19 cellular contexts compared by ENCODE assay signal in genomic region chr12:1716215-1716862, GRCh38. TPM values are rescaled to one million over a fixed set of nuclear protein-coding genes. Genes with fewer than 3 reads are reported as not detected.
DNase-seq lines count a peak whose midpoint lies in the region; ATAC-seq, FAIRE-seq and TF ChIP-seq lines count a peak whose summit lies in the region.
"Had no signal": no experiment of that assay in that cellular context is flagged by ENCODE, and none has a peak within 500 bp of the region (broad histone marks: within the 10 kb centered on the region; RNA-seq: fewer than 3 reads in every experiment).

No MANE protein-coding gene starts in this region.

- TF ChIP-seq POLR2A in HepG2 (IDR thresholded peaks at IDR 0.05; ENCODE audit: insufficient read depth in 1 of 2, low read depth in 2 of 2, low read length in 2 of 2): no peak

- peaks cover 98% of the 10 kb centered on the region for H3K79me2 ChIP-seq in HepG2 (ENCODE audit: insufficient read depth, low read length)

- no peaks in the 10 kb centered on the region for H3K36me3 ChIP-seq in liver (ENCODE audit: control insufficient read depth in 4 of 4, insufficient read depth in 3 of 4, low read depth in 1 of 4, low read length in 3 of 4)
- H3K36me3 ChIP-seq in HepG2 (replicated peaks in 1 of 2; ENCODE audit: control insufficient read depth in 1 of 2, insufficient read depth in 2 of 2, low read length in 2 of 2): peaks cover 0 to 4% of the 10 kb centered on the region in 2 experiments; a peak in 2 of 5 replicates
- H3K36me3 ChIP-seq in RWPE2 (ENCODE audit: low read depth): no peaks in the 10 kb centered on the region; the same call in none of the 2 replicates
- H3K36me3 ChIP-seq: right atrium auricular region had no signal

- no peaks in the 10 kb centered on the region for H3K27me3 Mint-ChIP-seq in MCF 10A (ENCODE audit: insufficient read depth, unreplicated experiment)
- H3K27me3 Mint-ChIP-seq: dendritic cell treated with granulocyte-macrophage colony-stimulating factor and Interleukin-4, amounts not matched to agents 40 ng/mL and 50 ng/mL, for 4 days had no signal

- BruUV-seq in HepG2 (replicated peaks; lab: Mats Ljungman, UMichigan) (no TSS peak), MCF 10A (replicated peaks; lab: Mats Ljungman, UMichigan) (no TSS peak)

- POLR2A ChIA-PET in HepG2 (lab: Yijun Ruan, JAX) (no interaction called here), MCF 10A (lab: Yijun Ruan, JAX) (interaction anchor here (0.7 to 2.0 kb wide), 3 partner anchors 19 to 450 kb away, joined by 3 to 6 read pairs (median 3); no protein-coding TSS in a partner anchor)

- H3K4me1 ChIP-seq in liver (ENCODE audit: control insufficient read depth in 4 of 4, insufficient read depth in 4 of 4, low read length in 3 of 4) (peaks cover 9 to 85% (median 58%) of the 10 kb centered on the region in 4 donors), HepG2 (ENCODE audit: insufficient read depth, low read length) (peaks cover 84% of the 10 kb centered on the region), RWPE2 (ENCODE audit: insufficient read depth, poor library complexity, severe bottlenecking) (peaks cover 12% of the 10 kb centered on the region)

- no peak overlapping the region for H3K27ac Mint-ChIP-seq in MCF 10A (ENCODE audit: low read depth, unreplicated experiment)
- no peak overlapping the region for H3K27ac Mint-ChIP-seq in activated naive CD4-positive, alpha-beta T cell treated with anti-CD3 and anti-CD28 coated beads, Interleukin-2, amount 50 U/mL, for 72 hours
- H3K27ac Mint-ChIP-seq: dendritic cell treated with granulocyte-macrophage colony-stimulating factor and Interleukin-4, amounts not matched to agents 40 ng/mL and 50 ng/mL, for 4 days; nephron progenitor cell had no signal

- in situ Hi-C loops in HepG2 (cut with HindIII; ENCODE audit: extremely low pct_ligation_motif_present, low pct_unique_long_range_greater_than_20kb): no loop called here

- H4K20me1 ChIP-seq in HepG2 (ENCODE audit: insufficient read depth, low read length): peaks cover 46% of the 10 kb centered on the region

- H3K9me3 ChIP-seq in liver (ENCODE audit: control insufficient read depth in 4 of 4, low read length in 3 of 4) (no peaks in the 10 kb centered on the region), HepG2 (ENCODE audit: low read length) (no peaks in the 10 kb centered on the region), RWPE2 (ENCODE audit: severe bottlenecking) (no peaks in the 10 kb centered on the region)

- H3K9ac ChIP-seq in liver (ENCODE audit: low read depth in 1 of 2, low read length in 2 of 2) (no peak overlapping the region), HepG2 (ENCODE audit: insufficient read depth, low read depth, low read length) (no peak overlapping the region)

- ATAC-seq in HepG2 (no peak), RWPE2 (ENCODE audit: low read depth) (peak; percentile 44; the same call in 1 of the 3 replicates)
- no peak for ATAC-seq in activated naive CD4-positive, alpha-beta T cell treated with anti-CD3 and anti-CD28 coated beads, Interleukin-2, amount 50 U/mL, for 72 hours
- ATAC-seq: esophagus mucosa had no signal

- H3K4me2 ChIP-seq in HepG2 (ENCODE audit: low read depth, low read length): no peak overlapping the region

- FAIRE-seq in HepG2 (lab: Jason Lieb, UNC) (no peak), islet of Langerhans (lab: Jason Lieb, UNC) (peak; percentile 17)
- FAIRE-seq: RCC 7860, urothelium cell line had no signal

- peaks cover 18% of the 10 kb centered on the region for H3K4me1 Mint-ChIP-seq in MCF 10A (ENCODE audit: insufficient read depth, unreplicated experiment)

- H3K27me3 ChIP-seq in liver (ENCODE audit: control insufficient read depth in 4 of 4, insufficient read depth in 4 of 4, low read length in 3 of 4) (no peaks in the 10 kb centered on the region), HepG2 (ENCODE audit: control insufficient read depth in 1 of 2, insufficient read depth in 2 of 2, low read length in 2 of 2) (no peaks in the 10 kb centered on the region), RWPE2 (ENCODE audit: insufficient read depth, poor library complexity, severe bottlenecking) (no peaks in the 10 kb centered on the region)
- H3K27me3 ChIP-seq: right atrium auricular region had no signal

- no peak overlapping the region for H2AFZ ChIP-seq in HepG2 (ENCODE audit: low read length)

- H3K9me3 Mint-ChIP-seq in MCF 10A (ENCODE audit: unreplicated experiment): no peaks in the 10 kb centered on the region
- H3K9me3 Mint-ChIP-seq in activated naive CD4-positive, alpha-beta T cell treated with anti-CD3 and anti-CD28 coated beads, Interleukin-2, amount 50 U/mL, for 72 hours: peaks cover 0 to 5% of the 10 kb centered on the region in 2 donors

- H3K4me3 ChIP-seq in liver (ENCODE audit: low read depth in 1 of 3, low read length in 3 of 3): no peak overlapping the region
- no peak overlapping the region for H3K4me3 ChIP-seq in HepG2 (replicated peaks in 1 of 3; ENCODE audit: insufficient read depth in 1 of 3, low read depth in 2 of 3, low read length in 3 of 3)
- H3K4me3 ChIP-seq in RWPE2 (ENCODE audit: severe bottlenecking): no peak overlapping the region
- H3K4me3 ChIP-seq: left ventricle myocardium inferior, right atrium auricular region had no signal

- TF ChIP-seq CTCF in liver (IDR thresholded peaks at IDR 0.05; ENCODE audit: low read depth, low read length, missing input control) (no peak), HepG2 (CRISPR knock-in tag; IDR thresholded peaks at IDR 0.05) (no peak), RWPE2 (IDR thresholded peaks at IDR 0.05; ENCODE audit: poor library complexity, severe bottlenecking) (no peak), MCF 10A (IDR thresholded peaks at IDR 0.05; ENCODE audit: unreplicated experiment) (no peak)

- DNase-seq in HepG2 (ENCODE audit: low spot score) (no peak), RWPE2 (ENCODE audit: low spot score) (no peak), DMS53 (lab: John Stamatoyannopoulos, UW) (no peak), MCF 10A (ENCODE audit: unreplicated experiment) (no peak), NK-92 (lab: John Stamatoyannopoulos, UW; ENCODE audit: unreplicated experiment) (no peak)
- DNase-seq in activated naive CD4-positive, alpha-beta T cell treated with anti-CD3 and anti-CD28 coated beads, Interleukin-2, amount 50 U/mL, for 72 hours (ENCODE audit: low spot score in 2 of 2): no peak
- DNase-seq: amygdala; left ventricle myocardium inferior; NCI-H2029 treated with DMSO at 0.1 percent for 48 hours; NCI-H526; nephron progenitor cell; stimulated activated CD4-positive, alpha-beta T cell treated with anti-CD3 and anti-CD28 coated beads, Interleukin-4, amount 100 ng/mL, for 24 hours had no signal

- intact Hi-C loops in HepG2 (cut with micrococcal nuclease; ENCODE audit: unreplicated experiment) (no loop called here), MCF 10A (cut with micrococcal nuclease) (no loop called here)

- TF ChIP-seq EP300 in HepG2 (IDR thresholded peaks at IDR 0.05; ENCODE audit: low read depth in 2 of 2, low read length in 2 of 2) (no peak), HepG2 (CRISPR knock-in tag; IDR thresholded peaks at IDR 0.05; ENCODE audit: borderline replicate concordance) (no peak)

- CTCF ChIA-PET in HepG2 (lab: Yijun Ruan, JAX; ENCODE audit: low intra/inter-chr PET ratio, low total read pairs) (no interaction called here), MCF 10A (lab: Yijun Ruan, JAX) (interaction anchor here (0.7 kb wide), 1 partner anchor 1621 kb away, joined by 3 read pairs; no protein-coding TSS in a partner anchor)

- H3K27ac ChIP-seq in liver (ENCODE audit: low read depth in 1 of 2, low read length in 2 of 2): peak overlapping the region; percentile 8 to 45
- H3K27ac ChIP-seq in HepG2 (ENCODE audit: extremely low read length, insufficient read depth, low read length): no peak overlapping the region
- H3K27ac ChIP-seq in RWPE2 (ENCODE audit: poor library complexity, severe bottlenecking): no peak overlapping the region
- H3K27ac ChIP-seq: left ventricle myocardium inferior, right atrium auricular region had no signal

- no peak overlapping the region for H3K4me3 Mint-ChIP-seq in MCF 10A (ENCODE audit: unreplicated experiment)
- H3K4me3 Mint-ChIP-seq: dendritic cell treated with granulocyte-macrophage colony-stimulating factor and Interleukin-4, amounts not matched to agents 40 ng/mL and 50 ng/mL, for 4 days; nephron progenitor cell had no signal

- peaks cover 26% of the 10 kb centered on the region for H3K36me3 Mint-ChIP-seq in MCF 10A (ENCODE audit: insufficient read depth, unreplicated experiment)
- H3K36me3 Mint-ChIP-seq in activated naive CD4-positive, alpha-beta T cell treated with anti-CD3 and anti-CD28 coated beads, Interleukin-2, amount 50 U/mL, for 72 hours: peaks cover 19 to 28% of the 10 kb centered on the region in 2 donors

- WGBS in liver: 53% methylated on average over 3 of the region's 3 CpGs
- 89% methylated on average over 3 of the region's 3 CpGs for WGBS in HepG2 (ENCODE audit: low lambda C conversion rate)

- TF ChIP-seq RAD21 in liver (IDR thresholded peaks at IDR 0.05): no peak
- no peak for TF ChIP-seq RAD21 in HepG2 (CRISPR knock-in tag; IDR thresholded peaks at IDR 0.05)

RNA-seq across cellular contexts. Expression of gene ADIPOR2, which starts 25.5 kb away (rescaled TPM):
- total RNA-seq in liver (10 to 100 TPM; 42.5 to 68.3 TPM), HepG2 (2016; rRNA removed; fragmentation: Illumina TruSeq; extraction: Trizol) (35.2 and 40.8 TPM in 2 replicates), MCF 10A (2022) (50.4 and 58.5 TPM in 2 replicates)
- polyA plus RNA-seq in liver (10 to 100 TPM; 26.6 to 40.8 TPM), HepG2 (2011; rRNA removed) (52.2 and 56.5 TPM in 2 replicates)
- 14.0 and 15.3 TPM in 2 replicates for total RNA-seq in HepG2 (2016; cell fraction: cytosol; rRNA removed; fragmentation: Illumina TruSeq; extraction: Trizol; ENCODE audit: low read depth)
- 34.6 and 36.8 TPM in 2 replicates for total RNA-seq in HepG2 (2016; cell fraction: insoluble cytoplasmic fraction; rRNA removed; fragmentation: Illumina TruSeq; extraction: Trizol)
- 32.2 and 37.5 TPM in 2 replicates for total RNA-seq in HepG2 (2016; cell fraction: membrane; rRNA removed; fragmentation: Illumina TruSeq; extraction: Trizol)
- total RNA-seq in HepG2 (2016; cell fraction: nucleus; rRNA removed; fragmentation: Illumina TruSeq; extraction: Trizol): 57.1 and 62.9 TPM in 2 replicates
- 30.4 and 47.3 TPM in 2 replicates for polyA plus RNA-seq in HepG2 (2011; cell fraction: cytosol; rRNA removed)
- polyA plus RNA-seq in HepG2 (2011; cell fraction: nucleus; rRNA removed): 39.2 and 60.6 TPM in 2 replicates
- polyA plus RNA-seq in HepG2 (2012): 68.6 and 70.3 TPM in 2 replicates
- polyA plus RNA-seq in HepG2 (2016; cell fraction: cytosol; fragmentation: Illumina TruSeq; extraction: Trizol; ENCODE audit: low read depth): 8.2 TPM in 2 replicates
- polyA plus RNA-seq in HepG2 (2016; cell fraction: insoluble cytoplasmic fraction; fragmentation: Illumina TruSeq; extraction: Trizol; ENCODE audit: low read depth): 42.4 and 47.2 TPM in 2 replicates
- 24.7 and 28.3 TPM in 2 replicates for polyA plus RNA-seq in HepG2 (2016; cell fraction: membrane; fragmentation: Illumina TruSeq; extraction: Trizol; ENCODE audit: low read depth)
- 75.6 and 80.5 TPM in 2 replicates for polyA plus RNA-seq in HepG2 (2016; cell fraction: nucleus; fragmentation: Illumina TruSeq; extraction: Trizol; ENCODE audit: insufficient read depth, low read depth)
- 53.2 and 63.9 TPM in 2 replicates for polyA minus RNA-seq in HepG2 (2011; rRNA and poly(A)+ RNA removed; ENCODE audit: low replicate concordance)
- polyA minus RNA-seq in HepG2 (2011; cell fraction: cytosol; rRNA and poly(A)+ RNA removed): 37.1 and 43.3 TPM in 2 replicates
- 89.9 and 92.1 TPM in 2 replicates for polyA minus RNA-seq in HepG2 (2011; cell fraction: nucleus; rRNA and poly(A)+ RNA removed)
- 10 to 100 TPM; 35.3 to 45.5 TPM for total RNA-seq in activated naive CD4-positive, alpha-beta T cell treated with anti-CD3 and anti-CD28 coated beads, Interleukin-2, amount 50 U/mL, for 72 hours

Comparison
In these comparisons a context has a peak if more than half of its experiments do, and no peak if none do; other contexts are left out.
1. H3K27ac ChIP-seq: peak in liver (2 of 2); none in HepG2 (single experiment) and RWPE2 (single experiment).